15 cellular contexts compared by ENCODE assay signal in the genomic region with DNA sequence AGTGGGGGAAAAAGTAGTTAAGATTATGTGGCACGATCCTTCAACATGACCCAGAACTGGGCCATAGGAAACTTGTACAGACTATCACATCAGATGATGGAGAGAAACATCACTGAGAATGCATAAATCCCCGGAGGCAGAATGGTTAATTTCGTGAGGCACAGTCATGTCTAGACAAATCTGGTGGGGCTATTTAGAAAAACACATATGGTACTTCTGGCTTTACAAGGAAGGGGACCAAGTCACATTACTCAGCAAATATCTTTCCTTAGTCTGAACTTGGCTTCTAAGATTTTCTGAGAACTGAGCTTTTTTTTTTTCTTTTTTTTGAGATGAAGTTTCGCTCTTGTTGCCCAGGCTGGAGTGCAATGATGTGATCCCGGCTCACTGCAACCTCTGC. TPM values are rescaled to one million over a fixed set of nuclear protein-coding genes. Genes with fewer than 3 reads are reported as not detected.
DNase-seq lines count a peak whose midpoint lies in the region; ATAC-seq, FAIRE-seq and TF ChIP-seq lines count a peak whose summit lies in the region.
"Had no signal": no experiment of that assay in that cellular context is flagged by ENCODE, and none has a peak within 500 bp of the region (broad histone marks: within the 10 kb centered on the region; RNA-seq: fewer than 3 reads in every experiment).

No MANE protein-coding gene starts in this region.

- H3K36me3 ChIP-seq in Panc1 (ENCODE audit: control insufficient read depth, insufficient read depth, low read length) = no peaks in the 10 kb centered on the region
- H3K36me3 ChIP-seq in H7 (replicated peaks; ENCODE audit: control insufficient read depth, insufficient read depth, low read length) = no peaks in the 10 kb centered on the region
- H3K36me3 ChIP-seq: SJCRH30 had no signal

- CTCF ChIA-PET in Panc1 (lab: Charles Lee) = interaction anchor here (0.6 to 1.4 kb wide), 3 partner anchors 14 to 141 kb away, joined by 3 to 5 read pairs (median 4); no protein-coding TSS in a partner anchor

- no peaks in the 10 kb centered on the region for H3K36me3 Mint-ChIP-seq in glutamatergic neuron (ENCODE audit: unreplicated experiment)

- in situ Hi-C loops in Panc1 (cut with HindIII; ENCODE audit: low pct_unique_long_range_greater_than_20kb, low sequenced_read_pairs) = no loop called here

- no peak for TF ChIP-seq POLR2A in GM12892 (IDR thresholded peaks at IDR 0.05; ENCODE audit: low read depth, low read length)

- no peaks in the 10 kb centered on the region for H3K9me3 ChIP-seq in Panc1 (ENCODE audit: control insufficient read depth, insufficient read depth, low read depth, low read length)
- H3K9me3 ChIP-seq: SJCRH30 had no signal

- intact Hi-C loops in Panc1 (cut with micrococcal nuclease; ENCODE audit: unreplicated experiment) = no loop called here

- H3K4me3 Mint-ChIP-seq in glutamatergic neuron (ENCODE audit: unreplicated experiment) = peak overlapping the region; percentile 39

- H3K4me1 Mint-ChIP-seq in glutamatergic neuron (ENCODE audit: low read depth, unreplicated experiment) = peaks cover 9% of the 10 kb centered on the region

- H3K4me3 ChIP-seq in Panc1 (ENCODE audit: low read depth in 2 of 2, low read length in 2 of 2) = no peak overlapping the region
- H3K4me3 ChIP-seq in coronary artery = no peak overlapping the region
- H3K4me3 ChIP-seq in H7 (ENCODE audit: insufficient read depth, low read depth, low read length) = no peak overlapping the region
- H3K4me3 ChIP-seq: SJCRH30 had no signal

- H3K27ac ChIP-seq in Panc1 (ENCODE audit: low read length) (peak overlapping the region; percentile 25; the same call in 1 of the 2 replicates), coronary artery (peak overlapping the region; percentile 42 to 45)
- H3K27ac ChIP-seq: C4-2B, SJCRH30 had no signal

- H3K27ac Mint-ChIP-seq in glutamatergic neuron (ENCODE audit: unreplicated experiment) = no peak overlapping the region

- ATAC-seq in Panc1 = no peak
- ATAC-seq in GM21360 (IDR thresholded peaks at IDR 0.05; ENCODE audit: unreplicated experiment) = no peak

- TF ChIP-seq CTCF in Panc1 (IDR thresholded peaks at IDR 0.05) = no peak
- TF ChIP-seq CTCF in coronary artery (IDR thresholded peaks at IDR 0.05) = no peak
- TF ChIP-seq CTCF in glutamatergic neuron (IDR thresholded peaks at IDR 0.05; ENCODE audit: partially characterized antibody, unreplicated experiment) = no peak

- POLR2A ChIA-PET in Panc1 (lab: Charles Lee) = interaction anchor here (0.6 kb wide), 2 partner anchors 12 to 18 kb away, joined by 3 read pairs; no protein-coding TSS in a partner anchor

- no TSS peak for BruUV-seq in Panc1 (replicated peaks; lab: Mats Ljungman, UMichigan)

- DNase-seq in GM12892 (ENCODE audit: insufficient read length) (no peak), Panc1 (ENCODE audit: low read depth, low spot score) (no peak), coronary artery (ENCODE audit: low spot score) (no peak), glutamatergic neuron (no peak), H7 (no peak), KG1 (lab: John Stamatoyannopoulos, UW) (no peak), GOT3 (lab: John Stamatoyannopoulos, UW) (no peak)
- DNase-seq: DMS53, NCI-H2029, NCI-H510A treated with DMSO at 0.1 percent for 48 hours, SJCRH30 had no signal

- peaks cover 6% of the 10 kb centered on the region; the same call in 1 of the 2 replicates for H3K4me1 ChIP-seq in Panc1 (ENCODE audit: control insufficient read depth, insufficient read depth, low read length)
- H3K4me1 ChIP-seq: SJCRH30 had no signal

- peak; percentile 5 for FAIRE-seq in GM12892 (lab: Jason Lieb, UNC)
- FAIRE-seq: GM19239, H1 had no signal

- H3K27me3 Mint-ChIP-seq in glutamatergic neuron (ENCODE audit: unreplicated experiment) = no peaks in the 10 kb centered on the region

- H3K27me3 ChIP-seq in Panc1 (ENCODE audit: control insufficient read depth, insufficient read depth, low read length) (no peaks in the 10 kb centered on the region), H7 (ENCODE audit: control insufficient read depth, insufficient read depth, low read length) (no peaks in the 10 kb centered on the region)
- H3K27me3 ChIP-seq: SJCRH30 had no signal

- H3K9me3 Mint-ChIP-seq in glutamatergic neuron (ENCODE audit: unreplicated experiment) = peaks cover 3% of the 10 kb centered on the region

RNA-seq across cellular contexts. Expression of gene UQCRHL, which starts 9.2 kb away (rescaled TPM):
- polyA plus RNA-seq in GM12892 (2012; ENCODE audit: missing spikeins) = 7.8 TPM
- total RNA-seq in Panc1 (2021; ENCODE audit: unreplicated experiment) (2.6 TPM), glutamatergic neuron (ENCODE audit: unreplicated experiment) (2.0 TPM)
- polyA plus RNA-seq in Panc1 (2012; ENCODE audit: insufficient read length) = 2.3 TPM
- 9.3 and 14.5 TPM in 2 replicates for total RNA-seq in H7 (2014; rRNA removed; shearing (Covaris generic))

RNA-seq across cellular contexts. Expression of gene SPEN, which starts 30.8 kb away (rescaled TPM):
- polyA plus RNA-seq in GM12892 (2012; ENCODE audit: missing spikeins) = 22.3 TPM
- total RNA-seq in Panc1 (2021; ENCODE audit: unreplicated experiment) (58.3 TPM), glutamatergic neuron (ENCODE audit: unreplicated experiment) (52.4 TPM)
- polyA plus RNA-seq in Panc1 (2012; ENCODE audit: insufficient read length) = 36.5 TPM
- total RNA-seq in H7 (2014; rRNA removed; shearing (Covaris generic)) = 19.9 and 32.9 TPM in 2 replicates

RNA-seq across cellular contexts. Expression of gene FBLIM1, which starts 58.1 kb away (rescaled TPM):
- not detected for polyA plus RNA-seq in GM12892 (2012; ENCODE audit: missing spikeins)
- total RNA-seq in Panc1 (2021; ENCODE audit: unreplicated experiment) (4.3 TPM), glutamatergic neuron (ENCODE audit: unreplicated experiment) (29.9 TPM)
- 3.6 TPM for polyA plus RNA-seq in Panc1 (2012; ENCODE audit: insufficient read length)
- total RNA-seq in H7 (2014; rRNA removed; shearing (Covaris generic)) = 91.0 and 95.6 TPM in 2 replicates
